ENCODE assay signal across 9 cellular contexts in genomic region chr14:69005432-69006148, GRCh38. TPM values are rescaled to one million over a fixed set of nuclear protein-coding genes. Genes with fewer than 3 reads are reported as not detected.
DNase-seq lines count a peak whose midpoint lies in the region; ATAC-seq and TF ChIP-seq lines count a peak whose summit lies in the region.
"Had no signal": no experiment of that assay in that cellular context is flagged by ENCODE, and none has a peak within 500 bp of the region (broad histone marks: within the 10 kb centered on the region; RNA-seq: fewer than 3 reads in every experiment).

No MANE protein-coding gene starts in this region.

- no peak overlapping the region for H2AFZ ChIP-seq in SK-N-SH (ENCODE audit: low read depth)

- H3K27me3 ChIP-seq in H7 (ENCODE audit: control insufficient read depth, insufficient read depth, low read length): no peaks in the 10 kb centered on the region
- no peaks in the 10 kb centered on the region for H3K27me3 ChIP-seq in SK-N-SH (ENCODE audit: insufficient read depth)

- H3K9me3 Mint-ChIP-seq in activated CD8-positive, alpha-beta memory T cell treated with anti-CD3 and anti-CD28 coated beads, Interleukin-2, amount 10 ng/mL, durations not matched to agents 7 days and 5 days (ENCODE audit: low read depth): no peaks in the 10 kb centered on the region

- no peak for TF ChIP-seq RAD21 in SK-N-SH (IDR thresholded peaks at IDR 0.05; ENCODE audit: low read length)

- no peak overlapping the region for H3K4me3 Mint-ChIP-seq in activated CD8-positive, alpha-beta memory T cell treated with anti-CD3 and anti-CD28 coated beads, Interleukin-2, amount 10 ng/mL, durations not matched to agents 7 days and 5 days
- H3K4me3 Mint-ChIP-seq: IgD-negative memory B cell had no signal

- H3K4me3 ChIP-seq in H7 (ENCODE audit: insufficient read depth, low read depth, low read length) (no peak overlapping the region), SK-N-SH (ENCODE audit: low read depth in 2 of 2, low read length in 1 of 2) (peak overlapping the region in 1 of 2 experiments; percentile 39; a peak in 2 of 4 replicates), skeletal muscle cell (ENCODE audit: low read depth, low read length) (no peak overlapping the region)

- CTCF ChIA-PET in SK-N-SH (lab: Yijun Ruan, JAX): interaction anchor here (0.5 to 0.8 kb wide), 2 partner anchors 66 to 1170 kb away, joined by 3 read pairs; no protein-coding TSS in a partner anchor
- CTCF ChIA-PET in activated CD8-positive, alpha-beta memory T cell treated with anti-CD3 and anti-CD28 coated beads, Interleukin-2, amount 10 ng/mL, durations not matched to agents 7 days and 5 days (lab: Charles Lee): interaction anchor here (0.7 kb wide), 1 partner anchor 95 kb away, joined by 3 read pairs; no protein-coding TSS in a partner anchor

- peak; percentile 19 to 77; a peak in 2 of 4 replicates for TF ChIP-seq EP300 in SK-N-SH (IDR thresholded peaks at IDR 0.05; ENCODE audit: borderline replicate concordance in 1 of 2, low read depth in 1 of 2, low read length in 1 of 2)

- DNase-seq in H7 (peak; percentile 53), SK-N-SH (peak; percentile 26), head of caudate nucleus (peak in 24 of 42 donors; percentile 9 to 77 (median 40)), skeletal muscle cell (ENCODE audit: low read depth) (peak; percentile 83), NCI-H187 treated with DMSO at 0.1 percent for 48 hours (lab: John Stamatoyannopoulos, UW) (no peak), NCI-H1436 treated with DMSO at 0.1 percent for 48 hours (lab: John Stamatoyannopoulos, UW) (no peak), NCI-H82 treated with DMSO at 0.1 percent for 48 hours (lab: John Stamatoyannopoulos, UW; ENCODE audit: unreplicated experiment) (no peak)
- DNase-seq in activated CD8-positive, alpha-beta memory T cell treated with anti-CD3 and anti-CD28 coated beads, Interleukin-2, amount 10 ng/mL, durations not matched to agents 7 days and 5 days: no peak

- no peaks in the 10 kb centered on the region for H3K9me3 ChIP-seq in SK-N-SH

- no peak overlapping the region for H3K27ac Mint-ChIP-seq in activated CD8-positive, alpha-beta memory T cell treated with anti-CD3 and anti-CD28 coated beads, Interleukin-2, amount 10 ng/mL, durations not matched to agents 7 days and 5 days
- H3K27ac Mint-ChIP-seq: IgD-negative memory B cell had no signal

- H3K79me2 ChIP-seq in SK-N-SH (ENCODE audit: insufficient read depth): no peaks in the 10 kb centered on the region

- no peaks in the 10 kb centered on the region for H3K9me2 ChIP-seq in SK-N-SH

- intact Hi-C loops in head of caudate nucleus (cut with DNase I): loop anchor here (1.0 kb wide), 1 partner anchor 17 kb away; no protein-coding TSS in a partner anchor

- POLR2A ChIA-PET in SK-N-SH (lab: Yijun Ruan, JAX): no interaction called here

- H3K36me3 Mint-ChIP-seq in activated CD8-positive, alpha-beta memory T cell treated with anti-CD3 and anti-CD28 coated beads, Interleukin-2, amount 10 ng/mL, durations not matched to agents 7 days and 5 days: no peaks in the 10 kb centered on the region

- H3K27me3 Mint-ChIP-seq in activated CD8-positive, alpha-beta memory T cell treated with anti-CD3 and anti-CD28 coated beads, Interleukin-2, amount 10 ng/mL, durations not matched to agents 7 days and 5 days: peaks cover 4% of the 10 kb centered on the region

- H3F3A ChIP-seq in SK-N-SH (replicated peaks; ENCODE audit: insufficient read depth): peaks cover 18% of the 10 kb centered on the region

- H3K36me3 ChIP-seq in H7 (replicated peaks; ENCODE audit: control insufficient read depth, insufficient read depth, low read length) (no peaks in the 10 kb centered on the region), SK-N-SH (replicated peaks in 1 of 2; ENCODE audit: control insufficient read depth in 1 of 2, insufficient read depth in 2 of 2, low read length in 1 of 2) (no peaks in the 10 kb centered on the region)

- peak overlapping the region; percentile 71 for H3K4me2 ChIP-seq in SK-N-SH

- WGBS in SK-N-SH (ENCODE audit: low lambda C conversion rate): 30% methylated on average over 11 of the region's 11 CpGs

- H3K27ac ChIP-seq in SK-N-SH (ENCODE audit: low read depth in 2 of 2, low read length in 1 of 2): peak overlapping the region in 1 of 2 experiments; percentile 94; a peak in 2 of 4 replicates

- H3K4me1 ChIP-seq in SK-N-SH (ENCODE audit: control insufficient read depth in 1 of 2, insufficient read depth in 2 of 2, low read depth in 1 of 2, low read length in 1 of 2): peaks cover 12 to 20% of the 10 kb centered on the region in 2 experiments; a peak in 3 of 4 replicates

- H3K9ac ChIP-seq in SK-N-SH: peak overlapping the region; percentile 65

- H3K4me1 Mint-ChIP-seq in activated CD8-positive, alpha-beta memory T cell treated with anti-CD3 and anti-CD28 coated beads, Interleukin-2, amount 10 ng/mL, durations not matched to agents 7 days and 5 days: peaks cover 4% of the 10 kb centered on the region
- H3K4me1 Mint-ChIP-seq: IgD-negative memory B cell had no signal

- no peak for ATAC-seq in activated CD8-positive, alpha-beta memory T cell treated with anti-CD3 and anti-CD28 coated beads, Interleukin-2, amount 10 ng/mL, durations not matched to agents 7 days and 5 days

- H4K20me1 ChIP-seq in SK-N-SH (ENCODE audit: insufficient read depth): no peaks in the 10 kb centered on the region

- no peak for TF ChIP-seq CTCF in SK-N-SH (IDR thresholded peaks at IDR 0.05)

TF ChIP-seq in SK-N-SH, 30 proteins besides CTCF, POLR2A, EP300 and RAD21 (continues in another document):
- TF ChIP-seq TEAD4 (IDR thresholded peaks at IDR 0.05; ENCODE audit: borderline replicate concordance, insufficient read depth) (no peak), MAX (IDR thresholded peaks at IDR 0.05; ENCODE audit: low read depth) (peak; percentile 86), NRF1 (IDR thresholded peaks at IDR 0.05; ENCODE audit: low read depth, low read length) (no peak), FOSL2 (IDR thresholded peaks at IDR 0.05; ENCODE audit: borderline replicate concordance, low read depth) (peak; percentile 92), GABPA (IDR thresholded peaks at IDR 0.05; ENCODE audit: low read depth) (no peak), POLR2AphosphoS5 (IDR thresholded peaks at IDR 0.05; ENCODE audit: low read depth, low read length) (peak; percentile 65; the same call in 1 of the 2 replicates), TCF12 (IDR thresholded peaks at IDR 0.05) (peak; percentile 90), GATA2 (CRISPR knock-in tag; IDR thresholded peaks at IDR 0.05) (no peak), YY1 (IDR thresholded peaks at IDR 0.05; ENCODE audit: low read depth) (no peak; the same call in 1 of the 2 replicates), NFIC (IDR thresholded peaks at IDR 0.05; ENCODE audit: borderline replicate concordance) (peak; percentile 63; the same call in 1 of the 2 replicates), CHD2 (IDR thresholded peaks at IDR 0.05; ENCODE audit: low read length, partially characterized antibody) (no peak), SMC3 (IDR thresholded peaks at IDR 0.05; ENCODE audit: low read depth, low read length) (no peak), MXI1 (IDR thresholded peaks at IDR 0.05; ENCODE audit: low read depth, low read length) (peak; percentile 28; the same call in 1 of the 2 replicates), JUND (IDR thresholded peaks at IDR 0.05) (peak; percentile 91), TAF1 (IDR thresholded peaks at IDR 0.05; ENCODE audit: borderline replicate concordance, low read depth, low read length) (peak; percentile 8; the same call in 1 of the 2 replicates), RXRA (IDR thresholded peaks at IDR 0.05; ENCODE audit: borderline replicate concordance, low read depth) (peak; percentile 63; the same call in 1 of the 2 replicates)
- TF ChIP-seq, protein P1, sequence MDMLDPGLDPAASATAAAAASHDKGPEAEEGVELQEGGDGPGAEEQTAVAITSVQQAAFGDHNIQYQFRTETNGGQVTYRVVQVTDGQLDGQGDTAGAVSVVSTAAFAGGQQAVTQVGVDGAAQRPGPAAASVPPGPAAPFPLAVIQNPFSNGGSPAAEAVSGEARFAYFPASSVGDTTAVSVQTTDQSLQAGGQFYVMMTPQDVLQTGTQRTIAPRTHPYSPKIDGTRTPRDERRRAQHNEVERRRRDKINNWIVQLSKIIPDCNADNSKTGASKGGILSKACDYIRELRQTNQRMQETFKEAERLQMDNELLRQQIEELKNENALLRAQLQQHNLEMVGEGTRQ (IDR thresholded peaks at IDR 0.05; ENCODE audit: borderline replicate concordance, low read depth, low read length): no peak
- TF ChIP-seq, protein P2, sequence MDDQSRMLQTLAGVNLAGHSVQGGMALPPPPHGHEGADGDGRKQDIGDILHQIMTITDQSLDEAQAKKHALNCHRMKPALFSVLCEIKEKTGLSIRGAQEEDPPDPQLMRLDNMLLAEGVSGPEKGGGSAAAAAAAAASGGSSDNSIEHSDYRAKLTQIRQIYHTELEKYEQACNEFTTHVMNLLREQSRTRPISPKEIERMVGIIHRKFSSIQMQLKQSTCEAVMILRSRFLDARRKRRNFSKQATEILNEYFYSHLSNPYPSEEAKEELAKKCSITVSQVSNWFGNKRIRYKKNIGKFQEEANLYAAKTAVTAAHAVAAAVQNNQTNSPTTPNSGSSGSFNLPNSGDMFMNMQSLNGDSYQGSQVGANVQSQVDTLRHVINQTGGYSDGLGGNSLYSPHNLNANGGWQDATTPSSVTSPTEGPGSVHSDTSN (IDR thresholded peaks at IDR 0.05): peak; percentile 86

RNA-seq across cellular contexts. Expression of gene ACTN1, which starts 26.5 kb away (rescaled TPM):
- total RNA-seq in H7 (2014; rRNA removed; shearing (Covaris generic)): 161 and 169 TPM in 2 replicates
- 266 and 319 TPM in 2 replicates for polyA plus RNA-seq in SK-N-SH (2012; rRNA removed)
- polyA plus RNA-seq in SK-N-SH (2012; cell fraction: cytosol; rRNA removed): 144 and 218 TPM in 2 replicates
- polyA plus RNA-seq in SK-N-SH (2012; cell fraction: nucleus; rRNA removed): 589 and 740 TPM in 2 replicates
- 10 to 100 TPM; 26.8 to 56.0 TPM for total RNA-seq in activated CD8-positive, alpha-beta memory T cell treated with anti-CD3 and anti-CD28 coated beads, Interleukin-2, amount 10 ng/mL, durations not matched to agents 7 days and 5 days

Comparison
In these comparisons a context has a peak if more than half of its experiments do, and no peak if none do; other contexts are left out.
1. DNase-seq: peak in H7 (single experiment), SK-N-SH (single experiment), head of caudate nucleus (24 of 42) and skeletal muscle cell (single experiment); none in activated CD8-positive, alpha-beta memory T cell treated with anti-CD3 and anti-CD28 coated beads, Interleukin-2, amount 10 ng/mL, durations not matched to agents 7 days and 5 days (single experiment), NCI-H187 treated with DMSO at 0.1 percent for 48 hours (single experiment), NCI-H1436 treated with DMSO at 0.1 percent for 48 hours (single experiment) and NCI-H82 treated with DMSO at 0.1 percent for 48 hours (single experiment).